Comparison of ENCODE assay signal across 18 cellular contexts in genomic region chr2:177747384-177747783, GRCh38.
DNase-seq lines count a peak whose midpoint lies in the region; ATAC-seq, FAIRE-seq and TF ChIP-seq lines count a peak whose summit lies in the region.
"Had no signal": no experiment of that assay in that cellular context is flagged by ENCODE, and none has a peak within 500 bp of the region (broad histone marks: within the 10 kb centered on the region; RNA-seq: fewer than 3 reads in every experiment).

No MANE protein-coding gene starts in this region.

- H3K27ac Mint-ChIP-seq in mesothelial cell of epicardium, result peak overlapping the region; percentile 93
- H3K27ac Mint-ChIP-seq: CD4-positive, alpha-beta memory T cell; H9 had no signal

- H2AK5ac ChIP-seq in H1 (ENCODE audit: low read depth, low read length), result no peak overlapping the region

- no peak overlapping the region for H2BK120ac ChIP-seq in H1 (replicated peaks; ENCODE audit: low read depth, low read length)

- intact Hi-C loops in K562 (cut with micrococcal nuclease), result no loop called here

- H3K56ac ChIP-seq in H1 (replicated peaks; ENCODE audit: insufficient read length, low read depth, low read length), result no peak overlapping the region

- H3K14ac ChIP-seq in H1 (ENCODE audit: insufficient read length), result no peak overlapping the region

- WGBS in K562 (ENCODE audit: insufficient coverage, low coverage, missing lambda C conversion rate), result 45% methylated on average over 4 of the region's 4 CpGs
- 85% methylated on average over 4 of the region's 4 CpGs; no CpG with 5 or more reads in 1 of the 2 experiments for WGBS in H1 (ENCODE audit: extremely low coverage in 1 of 2, insufficient coverage in 1 of 2, insufficient read length in 1 of 2, insufficient replicate concordance in 2 of 2, low coverage in 1 of 2, low lambda C conversion rate in 2 of 2, missing lambda C conversion rate in 1 of 2), 2 experiments

- no peak overlapping the region for H3K4me3 Mint-ChIP-seq in mesothelial cell of epicardium
- H3K4me3 Mint-ChIP-seq: CD4-positive, alpha-beta memory T cell; H9 had no signal

- peaks cover 22% of the 10 kb centered on the region for H3K9me3 Mint-ChIP-seq in mesothelial cell of epicardium
- H3K9me3 Mint-ChIP-seq: CD4-positive, alpha-beta memory T cell; H9 had no signal

- H3K9me3 ChIP-seq in K562 (replicated peaks; ENCODE audit: control insufficient read depth, insufficient read depth, low read depth, low read length), result no peaks in the 10 kb centered on the region
- no peaks in the 10 kb centered on the region for H3K9me3 ChIP-seq in H1 (ENCODE audit: insufficient read depth in 2 of 2, low read depth in 1 of 2, low read length in 1 of 2)

- H3K4me3 ChIP-seq in K562 (no peak overlapping the region), H1 (ENCODE audit: extremely low read depth in 1 of 4, insufficient read depth in 2 of 4, low read depth in 3 of 4, low read length in 4 of 4) (no peak overlapping the region)
- H3K4me3 ChIP-seq: GM12878 had no signal

- H2BK15ac ChIP-seq in H1 (ENCODE audit: low read length), result no peak overlapping the region

- H3K36me3 ChIP-seq in K562 (ENCODE audit: control insufficient read depth, insufficient read depth, low read length) (no peaks in the 10 kb centered on the region), H1 (ENCODE audit: control insufficient read depth in 2 of 4, insufficient read depth in 4 of 4, low read length in 3 of 4) (no peaks in the 10 kb centered on the region)

- H3K79me2 ChIP-seq in K562 (ENCODE audit: control insufficient read depth, insufficient read depth, low read length), result no peaks in the 10 kb centered on the region
- H3K79me2 ChIP-seq in H1 (ENCODE audit: control insufficient read depth in 1 of 2, insufficient read depth in 2 of 2, low read length in 2 of 2), result no peaks in the 10 kb centered on the region

- no peak for TF ChIP-seq EP300 in K562 (IDR thresholded peaks at IDR 0.05; ENCODE audit: low read length)
- TF ChIP-seq EP300 in H1 (IDR thresholded peaks at IDR 0.05; ENCODE audit: borderline replicate concordance in 1 of 2, low read depth in 2 of 2, low read length in 2 of 2), result no peak

- no peak overlapping the region for H2BK12ac ChIP-seq in H1 (ENCODE audit: low read depth, low read length)

- H3K4ac ChIP-seq in H1 (replicated peaks; ENCODE audit: insufficient read length, low read depth, low read length), result no peak overlapping the region

- TF ChIP-seq CTCF in K562 (IDR thresholded peaks at IDR 0.05 in 2 of 3, conservative IDR thresholded peaks at IDR 0.05 in 1 of 3; ENCODE audit: insufficient read depth in 2 of 3, low read depth in 1 of 3, low read length in 3 of 3) (no peak), H1 (IDR thresholded peaks at IDR 0.05; ENCODE audit: control extremely low read depth in 1 of 3, insufficient read depth in 1 of 3, low read depth in 1 of 3, low read length in 3 of 3) (no peak), mesothelial cell of epicardium (IDR thresholded peaks at IDR 0.05; ENCODE audit: unreplicated experiment) (no peak)

- no peak overlapping the region for H3K23ac ChIP-seq in H1 (ENCODE audit: insufficient read length)

- FAIRE-seq in K562 (lab: Jason Lieb, UNC) (no peak), H1 (lab: Jason Lieb, UNC) (no peak)
- FAIRE-seq: GM12878, GM18507 had no signal

- H4K8ac ChIP-seq in H1 (ENCODE audit: extremely low read depth, insufficient read depth, low read length), result 0 out of 2 replicates have a peak overlapping the region, but pooled peaks have one; percentile 15

- H2BK20ac ChIP-seq in H1 (ENCODE audit: low read length), result no peak overlapping the region

- CTCF ChIA-PET in K562 (lab: Yijun Ruan, JAX; ENCODE audit: low intra/inter-chr PET ratio) (no interaction called here), H1 (lab: Charles Lee; ENCODE audit: partially characterized antibody) (interaction anchor here (1.0 to 1.6 kb wide), 4 partner anchors 13 to 412 kb away, joined by 3 to 7 read pairs (median 4); no protein-coding TSS in a partner anchor)

- no peaks in the 10 kb centered on the region for H3K79me1 ChIP-seq in H1 (ENCODE audit: low read depth, low read length)

- H4K91ac ChIP-seq in H1 (replicated peaks; ENCODE audit: insufficient read length, low read length), result no peak overlapping the region

- no peaks in the 10 kb centered on the region for H3K9me1 ChIP-seq in K562 (ENCODE audit: control insufficient read depth, insufficient read depth, low read length)

- H2BK5ac ChIP-seq in H1 (ENCODE audit: low read depth, low read length), result no peak overlapping the region

- BruUV-seq in K562 (replicated peaks; lab: Mats Ljungman, UMichigan), result no TSS peak

- H3K4me1 ChIP-seq in K562 (replicated peaks in 1 of 2; ENCODE audit: control insufficient read depth in 2 of 2, insufficient read depth in 2 of 2, low read length in 2 of 2) (peaks cover 0 to 20% of the 10 kb centered on the region in 2 experiments; a peak in 3 of 5 replicates), H1 (replicated peaks in 1 of 4; ENCODE audit: control insufficient read depth in 3 of 4, insufficient read depth in 4 of 4, low read length in 3 of 4) (no peaks in the 10 kb centered on the region)

- peaks cover 11% of the 10 kb centered on the region for H3K36me3 Mint-ChIP-seq in mesothelial cell of epicardium
- H3K36me3 Mint-ChIP-seq: CD4-positive, alpha-beta memory T cell had no signal

- H3K18ac ChIP-seq in H1 (ENCODE audit: extremely low read depth, low read length), result no peak overlapping the region

- POLR2A ChIA-PET in K562 (lab: Yijun Ruan, JAX), result interaction anchor here (0.6 to 1.6 kb wide), 4 partner anchors 20 to 355 kb away, joined by 3 to 5 read pairs (median 3); partner anchors contain the start of gene AGPS
- POLR2A ChIA-PET in H1 (lab: Charles Lee; ENCODE audit: partially characterized antibody), result no interaction called here

- no peaks in the 10 kb centered on the region for H3K23me2 ChIP-seq in H1 (ENCODE audit: low read depth, low read length)

- no peaks in the 10 kb centered on the region for H4K20me1 ChIP-seq in K562 (replicated peaks; ENCODE audit: control insufficient read depth, insufficient read depth, low read length)
- H4K20me1 ChIP-seq in H1 (replicated peaks in 1 of 2; ENCODE audit: control insufficient read depth in 1 of 2, insufficient read depth in 2 of 2, low read length in 2 of 2), result no peaks in the 10 kb centered on the region

- H3K4me1 Mint-ChIP-seq in mesothelial cell of epicardium, result peaks cover 75% of the 10 kb centered on the region
- H3K4me1 Mint-ChIP-seq: CD4-positive, alpha-beta memory T cell had no signal

- ATAC-seq in K562 (peak; percentile 12; the same call in 1 of the 3 replicates), GM18498 (IDR thresholded peaks at IDR 0.05; ENCODE audit: unreplicated experiment) (no peak)
- ATAC-seq: GM12878, HCT116 had no signal

- DNase-seq in K562 (ENCODE audit: extremely low read depth in 1 of 4, low spot score in 3 of 4) (no peak), H1 (ENCODE audit: low read depth in 1 of 2, low spot score in 2 of 2) (no peak), mesothelial cell of epicardium (ENCODE audit: low spot score in 2 of 2, unreplicated experiment in 2 of 2) (no peak), NOMO-1 (lab: John Stamatoyannopoulos, UW; ENCODE audit: unreplicated experiment in 2 of 2) (no peak)
- no peak for DNase-seq in activated CD8-positive, alpha-beta memory T cell treated with anti-CD3 and anti-CD28 coated beads, Interleukin-2, amount 50 U/mL, for 4 hours
- DNase-seq: C1 segment of cervical spinal cord; Calu3; CD4-positive, alpha-beta memory T cell; COR-L47; DMS79; EL; GDM1; GOT3; H9 had no signal

- no peak overlapping the region for H3K4me2 ChIP-seq in K562 (ENCODE audit: insufficient read depth, low read length)
- H3K4me2 ChIP-seq in H1 (ENCODE audit: insufficient read depth in 1 of 2, low read depth in 2 of 2, low read length in 2 of 2), result no peak overlapping the region

- H3K9ac ChIP-seq in K562 (ENCODE audit: insufficient read depth in 1 of 2, low read depth in 2 of 2, low read length in 2 of 2) (0 out of 4 replicates have a peak overlapping the region, but pooled peaks of 1 of the 2 experiments have one; percentile 5), H1 (replicated peaks in 1 of 4; ENCODE audit: extremely low read depth in 1 of 4, low read depth in 3 of 4, low read length in 3 of 4) (no peak overlapping the region)

- H3K27ac ChIP-seq in K562 (ENCODE audit: extremely low read depth, low read depth, low read length), result no peak overlapping the region
- no peak overlapping the region for H3K27ac ChIP-seq in H1 (ENCODE audit: low read depth, low read length)

- in situ Hi-C loops in K562 (cut with MboI), result no loop called here

- peak overlapping the region; percentile 16; the same call in 1 of the 2 replicates for H2AFZ ChIP-seq in K562 (ENCODE audit: low read depth, low read length)
- H2AFZ ChIP-seq in H1 (ENCODE audit: low read length), result no peak overlapping the region

- TF ChIP-seq RAD21 in K562 (CRISPR knock-in tag; conservative IDR thresholded peaks at IDR 0.05 in 1 of 2, IDR thresholded peaks at IDR 0.05 in 1 of 2) (no peak), H1 (IDR thresholded peaks at IDR 0.05 in 1 of 2, conservative IDR thresholded peaks at IDR 0.05 in 1 of 2; ENCODE audit: low read depth in 2 of 2, low read length in 2 of 2) (no peak)

- no peak overlapping the region for H4K5ac ChIP-seq in H1 (ENCODE audit: insufficient read length, low read depth, low read length)

- no peak for TF ChIP-seq POLR2A in K562 (conservative IDR thresholded peaks at IDR 0.05)
- TF ChIP-seq POLR2A in H1 (IDR thresholded peaks at IDR 0.05; ENCODE audit: control extremely low read depth in 1 of 2, low read depth in 2 of 2, low read length in 2 of 2), result no peak

- no peaks in the 10 kb centered on the region for H3K27me3 Mint-ChIP-seq in mesothelial cell of epicardium (ENCODE audit: low read depth)

- H3K27me3 ChIP-seq in K562 (ENCODE audit: control insufficient read depth in 2 of 2, insufficient read depth in 2 of 2, low read length in 2 of 2), result no peaks in the 10 kb centered on the region
- H3K27me3 ChIP-seq in H1 (replicated peaks in 1 of 4; ENCODE audit: control insufficient read depth in 3 of 4, extremely low read depth in 1 of 4, insufficient read depth in 3 of 4, low read length in 3 of 4), result peaks cover 0 to 2% (median 0%) of the 10 kb centered on the region in 4 experiments; a peak in 2 of 7 replicates

TF ChIP-seq in K562, 482 proteins besides CTCF, POLR2A, EP300 and RAD21 (continues in another document):
- peak; percentile 39; the same call in 1 of the 2 replicates for TF ChIP-seq PTRF (tag; IDR thresholded peaks at IDR 0.05)

TF ChIP-seq in H1, 55 proteins besides CTCF, POLR2A, EP300 and RAD21 (continues in another document):
- TF ChIP-seq HDAC6 (IDR thresholded peaks at IDR 0.05; ENCODE audit: low read depth, low read length), result no peak
- TF ChIP-seq TAF1 (IDR thresholded peaks at IDR 0.05; ENCODE audit: low read depth, low read length), result no peak
- no peak for TF ChIP-seq HDAC2 (IDR thresholded peaks at IDR 0.05; ENCODE audit: borderline replicate concordance in 1 of 2, low read depth in 2 of 2, low read length in 2 of 2)
- no peak for TF ChIP-seq EGR1 (IDR thresholded peaks at IDR 0.05; ENCODE audit: borderline replicate concordance, low read depth, low read length)
- TF ChIP-seq SIX5 (IDR thresholded peaks at IDR 0.05; ENCODE audit: low read depth, low read length), result no peak
- no peak for TF ChIP-seq SP4 (IDR thresholded peaks at IDR 0.05; ENCODE audit: low read length)
- no peak for TF ChIP-seq TEAD4 (IDR thresholded peaks at IDR 0.05; ENCODE audit: low read depth, low read length)
- TF ChIP-seq TCF12 (IDR thresholded peaks at IDR 0.05; ENCODE audit: low read depth, low read length), result no peak
